Comparison of ENCODE assay signal across 11 cellular contexts in genomic region chr14:68686212-68686478, GRCh38.
DNase-seq lines count a peak whose midpoint lies in the region; ATAC-seq and TF ChIP-seq lines count a peak whose summit lies in the region.
"Had no signal": no experiment of that assay in that cellular context is flagged by ENCODE, and none has a peak within 500 bp of the region (broad histone marks: within the 10 kb centered on the region; RNA-seq: fewer than 3 reads in every experiment).

No MANE protein-coding gene starts in this region.

- peak overlapping the region; percentile 90 for H2BK12ac ChIP-seq in trophoblast cell (ENCODE audit: low read length)

- no peaks in the 10 kb centered on the region for H3K27me3 ChIP-seq in CD4-positive, alpha-beta memory T cell (ENCODE audit: insufficient read depth, low read length)
- H3K27me3 ChIP-seq in OCI-LY3 (ENCODE audit: low read depth, low read length) (no peaks in the 10 kb centered on the region), endocrine pancreas (ENCODE audit: control insufficient read depth, insufficient read depth, low read length) (no peaks in the 10 kb centered on the region), trophoblast cell (ENCODE audit: insufficient read depth, low read length) (no peaks in the 10 kb centered on the region)
- H3K27me3 ChIP-seq: right atrium auricular region had no signal

- peak overlapping the region; percentile 68 for H3K4ac ChIP-seq in trophoblast cell (ENCODE audit: low read depth, low read length)

- ATAC-seq in HG02852 (IDR thresholded peaks at IDR 0.05; ENCODE audit: unreplicated experiment) (no peak), HG03135 (IDR thresholded peaks at IDR 0.05; ENCODE audit: unreplicated experiment) (no peak)

- peaks cover 57% of the 10 kb centered on the region for H3K79me1 ChIP-seq in trophoblast cell (ENCODE audit: low read length)

- peak overlapping the region; percentile 94 for H4K91ac ChIP-seq in trophoblast cell (ENCODE audit: low read depth, low read length)

- no peak for TF ChIP-seq CTCF in OCI-LY3 (IDR thresholded peaks at IDR 0.05; ENCODE audit: low read depth, low read length)

- WGBS in trophoblast cell (ENCODE audit: extremely low coverage, insufficient coverage, insufficient read length), result no CpG with 5 or more reads among the region's 1 CpG

- H3K14ac ChIP-seq in trophoblast cell (ENCODE audit: low read length), result peak overlapping the region; percentile 79

- peaks cover 47 to 61% (median 57%) of the 10 kb centered on the region in 4 donors for H3K4me1 Mint-ChIP-seq in CD4-positive, alpha-beta memory T cell

- H2AFZ ChIP-seq in OCI-LY3 (ENCODE audit: low read depth, low read length) (peak overlapping the region; percentile 71), trophoblast cell (ENCODE audit: insufficient read depth, low read length, poor library complexity) (no peak overlapping the region)

- peak overlapping the region; percentile 93 to 98 (median 97) for H3K27ac Mint-ChIP-seq in CD4-positive, alpha-beta memory T cell

- peak overlapping the region; percentile 57 for H4K8ac ChIP-seq in trophoblast cell (ENCODE audit: low read depth, low read length)

- H3K79me2 ChIP-seq in OCI-LY3 (ENCODE audit: low read length) (no peaks in the 10 kb centered on the region), trophoblast cell (ENCODE audit: control insufficient read depth, insufficient read depth, low read length, poor library complexity) (peaks cover 16% of the 10 kb centered on the region)

- no peak overlapping the region for H4K12ac ChIP-seq in trophoblast cell (ENCODE audit: low read depth, low read length)

- peak overlapping the region; percentile 11; the same call in 1 of the 2 replicates for H3K9ac ChIP-seq in OCI-LY3 (ENCODE audit: low read length)
- H3K9ac ChIP-seq in endocrine pancreas (ENCODE audit: control insufficient read depth, insufficient read depth, low read length), result peak overlapping the region; percentile 31
- peak overlapping the region; percentile 47 for H3K9ac ChIP-seq in trophoblast cell (ENCODE audit: low read length)

- H3K4me1 ChIP-seq in CD4-positive, alpha-beta memory T cell (ENCODE audit: insufficient read depth, low read length), result peaks cover 53% of the 10 kb centered on the region
- peaks cover 41% of the 10 kb centered on the region for H3K4me1 ChIP-seq in OCI-LY3 (ENCODE audit: low read length)
- H3K4me1 ChIP-seq in endocrine pancreas (ENCODE audit: control insufficient read depth, insufficient read depth, low read length), result no peaks in the 10 kb centered on the region
- peaks cover 41 to 43% of the 10 kb centered on the region in 2 experiments for H3K4me1 ChIP-seq in trophoblast cell (ENCODE audit: control insufficient read depth in 1 of 2, insufficient read depth in 2 of 2, low read length in 2 of 2)

- peaks cover 0 to 2% of the 10 kb centered on the region in 2 donors for H3K36me3 Mint-ChIP-seq in CD4-positive, alpha-beta memory T cell

- POLR2A ChIA-PET in CD4-positive, alpha-beta memory T cell (lab: Charles Lee; ENCODE audit: partially characterized antibody), result interaction anchor here (0.7 to 9.5 kb wide), 29 partner anchors 8 to 438 kb away, joined by 3 to 581 read pairs (median 7); partner anchors contain the start of gene ZFP36L1

- peak overlapping the region; percentile 90 for H2AK5ac ChIP-seq in trophoblast cell (ENCODE audit: low read length)

- H3K4me3 ChIP-seq in CD4-positive, alpha-beta memory T cell (ENCODE audit: low read length in 2 of 2), result no peak overlapping the region
- no peak overlapping the region for H3K4me3 ChIP-seq in OCI-LY3 (ENCODE audit: low read length)
- no peak overlapping the region for H3K4me3 ChIP-seq in endocrine pancreas (ENCODE audit: control insufficient read depth, insufficient read depth, low read length)
- H3K4me3 ChIP-seq in trophoblast cell (ENCODE audit: low read depth, low read length), result peak overlapping the region; percentile 10
- H3K4me3 ChIP-seq: right atrium auricular region had no signal

- no peaks in the 10 kb centered on the region for H3K27me3 Mint-ChIP-seq in CD4-positive, alpha-beta memory T cell

- H3K9me3 ChIP-seq in CD4-positive, alpha-beta memory T cell (ENCODE audit: control insufficient read depth in 1 of 2, low read length in 2 of 2), result no peaks in the 10 kb centered on the region
- no peaks in the 10 kb centered on the region for H3K9me3 ChIP-seq in OCI-LY3 (ENCODE audit: insufficient read depth, low read length)
- no peaks in the 10 kb centered on the region for H3K9me3 ChIP-seq in endocrine pancreas (ENCODE audit: control insufficient read depth, low read length)
- peaks cover 2% of the 10 kb centered on the region for H3K9me3 ChIP-seq in trophoblast cell (ENCODE audit: insufficient read depth, low read depth, low read length)
- H3K9me3 ChIP-seq: right atrium auricular region had no signal

- CTCF ChIA-PET in CD4-positive, alpha-beta memory T cell (lab: Charles Lee; ENCODE audit: partially characterized antibody), result interaction anchor here (0.8 to 7.0 kb wide), 8 partner anchors 22 to 277 kb away, joined by 3 to 68 read pairs (median 7); no protein-coding TSS in a partner anchor

- peak overlapping the region; percentile 80 for H2BK5ac ChIP-seq in trophoblast cell (ENCODE audit: low read depth, low read length, poor library complexity)

- peak overlapping the region in 1 of 8 donors; percentile 74 for H3K4me3 Mint-ChIP-seq in CD4-positive, alpha-beta memory T cell

- peak overlapping the region; percentile 70 for H3K27ac ChIP-seq in CD4-positive, alpha-beta memory T cell (ENCODE audit: low read depth, low read length)
- H3K27ac ChIP-seq in OCI-LY3 (ENCODE audit: low read length) (peak overlapping the region; percentile 50), trophoblast cell (ENCODE audit: low read depth, low read length) (peak overlapping the region; percentile 95)
- H3K27ac ChIP-seq: right atrium auricular region had no signal

- no peaks in the 10 kb centered on the region for H3K9me3 Mint-ChIP-seq in CD4-positive, alpha-beta memory T cell

- peak overlapping the region; percentile 90 for H2BK120ac ChIP-seq in trophoblast cell (ENCODE audit: insufficient read depth, low read length, poor library complexity)

- H3K4me2 ChIP-seq in OCI-LY3 (ENCODE audit: low read length) (peak overlapping the region; percentile 67), trophoblast cell (ENCODE audit: low read length) (no peak overlapping the region)

- no peaks in the 10 kb centered on the region for H3K36me3 ChIP-seq in CD4-positive, alpha-beta memory T cell (ENCODE audit: insufficient read depth, low read length)
- H3K36me3 ChIP-seq in OCI-LY3 (replicated peaks; ENCODE audit: low read depth, low read length), result no peaks in the 10 kb centered on the region
- no peaks in the 10 kb centered on the region for H3K36me3 ChIP-seq in endocrine pancreas (ENCODE audit: control insufficient read depth, insufficient read depth, low read length)
- no peaks in the 10 kb centered on the region for H3K36me3 ChIP-seq in trophoblast cell (ENCODE audit: control insufficient read depth in 1 of 2, insufficient read depth in 2 of 2, low read length in 2 of 2)
- H3K36me3 ChIP-seq: right atrium auricular region had no signal

- H3K18ac ChIP-seq in trophoblast cell (ENCODE audit: low read length), result peak overlapping the region; percentile 82

- H3K23ac ChIP-seq in trophoblast cell (ENCODE audit: low read length), result no peak overlapping the region

- DNase-seq in CD4-positive, alpha-beta memory T cell, result no peak
- DNase-seq in trophoblast cell (no peak), cortex of kidney (lab: John Stamatoyannopoulos, UW) (no peak), ecto neural progenitor cell (ENCODE audit: low spot score) (no peak)
- DNase-seq: DMS 273 treated with DMSO at 0.1 percent for 48 hours, NCI-H526 treated with DMSO at 0.1 percent for 48 hours had no signal

- intact Hi-C loops in CD4-positive, alpha-beta memory T cell (cut with micrococcal nuclease), result loop anchor here (10.0 kb wide), 2 partner anchors 61 to 401 kb away; no protein-coding TSS in a partner anchor

- no peaks in the 10 kb centered on the region for H4K20me1 ChIP-seq in OCI-LY3 (ENCODE audit: insufficient read depth, low read length)
